Comparison of ENCODE assay signal across 13 cellular contexts in the genomic region with DNA sequence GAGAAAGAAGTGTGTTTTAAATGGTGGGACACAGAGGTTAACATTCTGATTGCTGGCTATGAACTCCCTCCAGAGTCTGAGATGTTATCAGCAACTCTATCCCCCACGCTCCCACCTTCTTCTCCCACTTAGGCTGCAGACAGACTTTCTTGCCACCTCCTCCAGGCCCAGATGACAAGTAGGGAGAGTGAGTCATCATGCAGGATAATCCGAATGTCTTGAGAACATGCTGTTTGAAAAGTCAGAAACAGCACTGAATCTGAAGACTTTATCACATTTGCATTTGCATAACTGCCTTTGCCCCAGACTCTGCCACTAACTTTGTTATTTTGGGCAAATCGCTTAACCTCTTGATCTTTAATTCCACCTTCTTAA.
DNase-seq lines count a peak whose midpoint lies in the region; ATAC-seq, FAIRE-seq and TF ChIP-seq lines count a peak whose summit lies in the region.
"Had no signal": no experiment of that assay in that cellular context is flagged by ENCODE, and none has a peak within 500 bp of the region (broad histone marks: within the 10 kb centered on the region; RNA-seq: fewer than 3 reads in every experiment).

No MANE protein-coding gene starts in this region.

- peak overlapping the region in 1 of 2 donors; percentile 80 for H3K27ac ChIP-seq in ascending aorta
- H3K27ac ChIP-seq: colonic mucosa, right atrium auricular region had no signal

- H3K4me1 ChIP-seq in ascending aorta = peaks cover 0 to 12% of the 10 kb centered on the region in 2 donors
- H3K4me1 ChIP-seq: colonic mucosa, right atrium auricular region, uterus had no signal

- ATAC-seq in GM21528 (IDR thresholded peaks at IDR 0.05; ENCODE audit: low FRiP score, unreplicated experiment) (no peak), GM21447 (IDR thresholded peaks at IDR 0.05; ENCODE audit: unreplicated experiment) (no peak)

- DNase-seq in H54 (ENCODE audit: insufficient read length, low spot score) (no peak), RPMI7951 (ENCODE audit: low read depth) (peak; percentile 64), fibroblast of mammary gland (ENCODE audit: low read depth) (peak; percentile 72), putamen (ENCODE audit: low spot score) (peak; percentile 63), ascending aorta (ENCODE audit: low spot score in 2 of 2) (no peak), NOMO-1 treated with DMSO at 0.1 percent for 48 hours (lab: John Stamatoyannopoulos, UW; ENCODE audit: unreplicated experiment) (no peak)
- DNase-seq: activated effector memory CD4-positive, alpha-beta T cell treated with anti-CD3 and anti-CD28 coated beads, Interleukin-2, amount 50 U/mL, for 16 hours; colonic mucosa; uterus had no signal

- no peaks in the 10 kb centered on the region for H3K9me3 ChIP-seq in ascending aorta
- H3K9me3 ChIP-seq: colonic mucosa, right atrium auricular region, uterus had no signal

- peak; percentile 20 for FAIRE-seq in H54 (lab: Jason Lieb, UNC)

- TF ChIP-seq POLR2A in H54 (IDR thresholded peaks at IDR 0.05; ENCODE audit: low read depth, low read length) = no peak

- H3K36me3 ChIP-seq in ascending aorta = no peaks in the 10 kb centered on the region
- H3K36me3 ChIP-seq: colonic mucosa, right atrium auricular region, uterus had no signal

- TF ChIP-seq CTCF in fibroblast of mammary gland (conservative IDR thresholded peaks at IDR 0.05; ENCODE audit: control insufficient read depth, insufficient read depth, low read depth, low read length) (no peak), ascending aorta (IDR thresholded peaks at IDR 0.05) (no peak)

- intact Hi-C loops in ascending aorta (cut with DNase I) = loop anchor here (1.0 to 2.0 kb wide), 4 partner anchors 22 to 328 kb away; partner anchors contain the start of gene SNX18

- H3K4me3 ChIP-seq in fibroblast of mammary gland (ENCODE audit: control insufficient read depth, low read depth, low read length) (no peak overlapping the region), ascending aorta (peak overlapping the region in 1 of 2 donors; percentile 53)
- H3K4me3 ChIP-seq: colonic mucosa, lung, uterus had no signal

- H3K27me3 ChIP-seq in ascending aorta = no peaks in the 10 kb centered on the region
- H3K27me3 ChIP-seq: colonic mucosa, right atrium auricular region, uterus had no signal

Comparison
In these comparisons a context has a peak if more than half of its experiments do, and no peak if none do; other contexts are left out.
1. DNase-seq: peak in RPMI7951 (single experiment), fibroblast of mammary gland (single experiment) and putamen (single experiment); none in H54 (single experiment), ascending aorta (0 of 2) and NOMO-1 treated with DMSO at 0.1 percent for 48 hours (single experiment).